8 cellular contexts compared by ENCODE assay signal in the genomic region with DNA sequence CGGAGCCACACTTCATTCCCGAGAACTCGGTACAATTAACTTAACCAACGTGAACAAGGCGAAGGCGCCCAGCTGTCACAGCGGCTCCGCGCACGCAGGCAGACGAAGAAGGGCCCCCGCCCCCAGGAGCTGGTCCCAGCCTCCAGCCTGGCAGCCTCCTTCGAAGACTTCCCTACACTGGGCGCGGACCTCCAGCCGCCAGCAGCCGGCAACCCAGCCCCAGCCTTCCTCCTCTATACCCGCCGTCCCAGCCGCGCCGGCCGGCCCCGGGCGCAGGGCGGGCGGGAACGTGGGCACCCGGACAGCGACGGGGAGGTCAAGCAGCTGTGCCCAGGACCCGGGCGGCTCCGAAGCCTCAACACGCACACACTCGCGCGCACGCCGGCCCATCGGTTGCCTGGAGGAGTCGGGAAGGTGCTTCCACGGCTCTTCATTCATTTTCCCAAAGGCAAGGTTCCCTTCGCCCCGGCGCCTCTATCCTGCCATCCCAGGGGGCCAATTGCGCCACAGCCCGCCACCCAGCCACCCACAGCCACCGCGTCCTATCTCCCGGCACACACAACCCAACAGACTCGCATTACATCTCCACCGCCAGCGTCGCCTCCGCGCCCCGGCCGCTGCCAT. TPM values are rescaled to one million over a fixed set of nuclear protein-coding genes. Genes with fewer than 3 reads are reported as not detected.
DNase-seq lines count a peak whose midpoint lies in the region; ATAC-seq and TF ChIP-seq lines count a peak whose summit lies in the region.

No MANE protein-coding gene starts in this region.

- no peak overlapping the region for H3K27ac ChIP-seq in DND-41 (ENCODE audit: low read length)
- H3K27ac ChIP-seq in Peyer's patch = peak overlapping the region; percentile 82 to 96 (median 86)
- peak overlapping the region; percentile 93 to 96 (median 96) for H3K27ac ChIP-seq in esophagus muscularis mucosa (replicated peaks in 1 of 4)
- no peak overlapping the region for H3K27ac ChIP-seq in naive thymus-derived CD4-positive, alpha-beta T cell (ENCODE audit: low read depth, low read length)

- 5% methylated on average over 8 of the region's 59 CpGs for WGBS in esophagus muscularis mucosa

- H3K27ac Mint-ChIP-seq in naive thymus-derived CD4-positive, alpha-beta T cell = no peak overlapping the region

- H3K79me2 ChIP-seq in DND-41 (ENCODE audit: insufficient read depth, low read length) = no peaks in the 10 kb centered on the region

- H3K4me3 ChIP-seq in DND-41 (ENCODE audit: low read depth in 1 of 2, low read length in 2 of 2) = peak overlapping the region; percentile 27 to 58; a peak in 3 of 4 replicates
- peak overlapping the region; percentile 56 to 92 (median 68) for H3K4me3 ChIP-seq in Peyer's patch
- H3K4me3 ChIP-seq in esophagus muscularis mucosa = peak overlapping the region; percentile 77 to 87 (median 80)
- H3K4me3 ChIP-seq in naive thymus-derived CD4-positive, alpha-beta T cell (ENCODE audit: low read length) = no peak overlapping the region

- peaks cover 0 to 4% (median 0%) of the 10 kb centered on the region in 11 donors for H3K9me3 Mint-ChIP-seq in naive thymus-derived CD4-positive, alpha-beta T cell

- CTCF ChIA-PET in naive thymus-derived CD4-positive, alpha-beta T cell (lab: Charles Lee) = no interaction called here

- peaks cover 0 to 10% (median 5%) of the 10 kb centered on the region in 7 donors for H3K4me1 Mint-ChIP-seq in naive thymus-derived CD4-positive, alpha-beta T cell

- H3K9ac ChIP-seq in DND-41 (ENCODE audit: low read depth, low read length) = peak overlapping the region; percentile 52

- H4K20me1 ChIP-seq in DND-41 (ENCODE audit: insufficient read depth, low read length) = no peaks in the 10 kb centered on the region

- H3K4me1 ChIP-seq in DND-41 (ENCODE audit: insufficient read depth, low read length) (peaks cover 16% of the 10 kb centered on the region), Peyer's patch (peaks cover 0 to 39% (median 3%) of the 10 kb centered on the region in 4 donors), esophagus muscularis mucosa (peaks cover 17 to 85% (median 78%) of the 10 kb centered on the region in 4 donors)
- H3K4me1 ChIP-seq in naive thymus-derived CD4-positive, alpha-beta T cell (ENCODE audit: control insufficient read depth in 2 of 2, insufficient read depth in 2 of 2, low read length in 2 of 2) = no peaks in the 10 kb centered on the region

- DNase-seq in DND-41 (peak; percentile 60), Peyer's patch (peak in 1 of 3 donors; percentile 56), esophagus muscularis mucosa (ENCODE audit: extremely low spot score) (no peak), T1000 (lab: John Stamatoyannopoulos, UW) (no peak), DMS114 treated with DMSO at 0.1 percent for 48 hours (lab: John Stamatoyannopoulos, UW; ENCODE audit: unreplicated experiment) (no peak), NCI-H345 (lab: John Stamatoyannopoulos, UW) (no peak)
- DNase-seq in naive thymus-derived CD4-positive, alpha-beta T cell = peak in 1 of 9 donors; percentile 20
- no peak for DNase-seq in activated CD4-positive, alpha-beta T cell treated with anti-CD3 and anti-CD28 coated beads, Interleukin-2, amount 50 U/mL, for 1 hour

- POLR2A ChIA-PET in naive thymus-derived CD4-positive, alpha-beta T cell (lab: Charles Lee) = no interaction called here

- peak overlapping the region; percentile 70 for H2AFZ ChIP-seq in DND-41 (ENCODE audit: low read depth, low read length)

- TF ChIP-seq POLR2A in Peyer's patch (IDR thresholded peaks at IDR 0.05) (no peak), esophagus muscularis mucosa (IDR thresholded peaks at IDR 0.05; ENCODE audit: low read depth) (no peak)

- peak overlapping the region in 9 of 10 donors; percentile 46 to 84 (median 74) for H3K4me3 Mint-ChIP-seq in naive thymus-derived CD4-positive, alpha-beta T cell

- H3K27me3 Mint-ChIP-seq in naive thymus-derived CD4-positive, alpha-beta T cell = peaks cover 23 to 67% (median 46%) of the 10 kb centered on the region in 5 donors

- intact Hi-C loops in esophagus muscularis mucosa (cut with DNase I) = loop anchor here (2.0 kb wide), 1 partner anchor 91 kb away; no protein-coding TSS in a partner anchor
- intact Hi-C loops in naive thymus-derived CD4-positive, alpha-beta T cell (cut with micrococcal nuclease) = loop anchor here in 1 of 2 donors (2.0 kb wide), 1 partner anchor 67 kb away; no protein-coding TSS in a partner anchor

- H3K9me3 ChIP-seq in DND-41 (ENCODE audit: insufficient read depth, low read length, severe bottlenecking) (peaks cover 2% of the 10 kb centered on the region), Peyer's patch (no peaks in the 10 kb centered on the region), esophagus muscularis mucosa (no peaks in the 10 kb centered on the region)
- H3K9me3 ChIP-seq in naive thymus-derived CD4-positive, alpha-beta T cell (ENCODE audit: control insufficient read depth in 2 of 3, low read length in 3 of 3) = no peaks in the 10 kb centered on the region

- H3K36me3 ChIP-seq in DND-41 (ENCODE audit: insufficient read depth, low read length) = no peaks in the 10 kb centered on the region
- H3K36me3 ChIP-seq in Peyer's patch = no peaks in the 10 kb centered on the region
- no peaks in the 10 kb centered on the region for H3K36me3 ChIP-seq in esophagus muscularis mucosa
- H3K36me3 ChIP-seq in naive thymus-derived CD4-positive, alpha-beta T cell (ENCODE audit: control insufficient read depth in 2 of 3, insufficient read depth in 3 of 3, low read length in 3 of 3) = no peaks in the 10 kb centered on the region

- ATAC-seq in DND-41 (ENCODE audit: insufficient read depth, low read depth) = peak; percentile 80; the same call in 2 of the 3 replicates
- no peak for ATAC-seq in naive thymus-derived CD4-positive, alpha-beta T cell

- H3K4me2 ChIP-seq in DND-41 (ENCODE audit: insufficient read depth, low read length) = peak overlapping the region; percentile 67

- H3K27me3 ChIP-seq in DND-41 (ENCODE audit: insufficient read depth, low read length, poor library complexity) = peaks cover 5% of the 10 kb centered on the region
- H3K27me3 ChIP-seq in Peyer's patch = no peaks in the 10 kb centered on the region
- H3K27me3 ChIP-seq in esophagus muscularis mucosa = no peaks in the 10 kb centered on the region
- H3K27me3 ChIP-seq in naive thymus-derived CD4-positive, alpha-beta T cell (ENCODE audit: control insufficient read depth in 2 of 2, insufficient read depth in 2 of 2, low read length in 2 of 2) = no peaks in the 10 kb centered on the region

- TF ChIP-seq CTCF in DND-41 (IDR thresholded peaks at IDR 0.05; ENCODE audit: borderline replicate concordance, extremely low read depth, low read length, poor library complexity, severe bottlenecking) (no peak), Peyer's patch (IDR thresholded peaks at IDR 0.05) (no peak), esophagus muscularis mucosa (IDR thresholded peaks at IDR 0.05) (no peak)

- peaks cover 0 to 4% (median 0%) of the 10 kb centered on the region in 5 donors for H3K36me3 Mint-ChIP-seq in naive thymus-derived CD4-positive, alpha-beta T cell

- no peak for TF ChIP-seq EP300 in esophagus muscularis mucosa (IDR thresholded peaks at IDR 0.05)

RNA-seq across cellular contexts. Expression of gene CHST15, which starts 1.6 kb away (rescaled TPM):
- total RNA-seq in Peyer's patch = 10 to 100 TPM in 2 of 4 donors, 1 to 10 TPM in 2; 3.9 to 55.3 (median 10.9) TPM
- total RNA-seq in esophagus muscularis mucosa = 10 to 100 TPM; 48.2 to 76.1 (median 62.5) TPM
- 10 to 100 TPM in 1 of 5 experiments, 1 to 10 TPM in 3, under 1 TPM in 1; 0.41 to 43.3 (median 2.4) TPM for total RNA-seq in naive thymus-derived CD4-positive, alpha-beta T cell
- polyA plus RNA-seq in naive thymus-derived CD4-positive, alpha-beta T cell = under 1 TPM; 0.27 to 0.32 TPM

Comparison
In these comparisons a context has a peak if more than half of its experiments do, and no peak if none do; other contexts are left out.
1. H3K27ac ChIP-seq: peak in Peyer's patch (4 of 4) and esophagus muscularis mucosa (4 of 4); none in DND-41 (single experiment) and naive thymus-derived CD4-positive, alpha-beta T cell (single experiment).